In the genomic region with DNA sequence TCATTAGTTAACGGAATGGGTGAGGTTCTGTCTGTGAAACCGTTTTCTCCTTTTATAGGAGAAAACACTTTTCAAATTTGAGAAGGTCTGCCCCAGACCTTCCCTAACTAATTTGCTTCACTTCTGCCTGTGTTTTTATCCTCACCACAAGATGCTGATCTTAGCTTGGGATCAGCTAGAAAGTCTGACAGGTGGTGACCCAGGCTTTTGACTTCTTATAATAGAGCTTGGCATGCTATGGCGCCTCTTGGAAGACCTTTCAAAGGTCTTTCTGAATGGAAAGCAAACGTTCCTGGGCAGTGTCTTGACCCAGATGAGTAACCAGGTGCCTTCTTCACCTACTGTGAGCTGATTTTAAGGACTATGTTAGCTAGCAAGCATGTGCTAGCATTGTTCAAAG, we compare ENCODE assay signal across 1 cellular context.
TF ChIP-seq lines count a peak whose summit lies in the region.

No MANE protein-coding gene starts in this region.

TF ChIP-seq in HCT116, 20 proteins besides CTCF, POLR2A, EP300 and RAD21 (continued from another document):
- TF ChIP-seq, protein P1, sequence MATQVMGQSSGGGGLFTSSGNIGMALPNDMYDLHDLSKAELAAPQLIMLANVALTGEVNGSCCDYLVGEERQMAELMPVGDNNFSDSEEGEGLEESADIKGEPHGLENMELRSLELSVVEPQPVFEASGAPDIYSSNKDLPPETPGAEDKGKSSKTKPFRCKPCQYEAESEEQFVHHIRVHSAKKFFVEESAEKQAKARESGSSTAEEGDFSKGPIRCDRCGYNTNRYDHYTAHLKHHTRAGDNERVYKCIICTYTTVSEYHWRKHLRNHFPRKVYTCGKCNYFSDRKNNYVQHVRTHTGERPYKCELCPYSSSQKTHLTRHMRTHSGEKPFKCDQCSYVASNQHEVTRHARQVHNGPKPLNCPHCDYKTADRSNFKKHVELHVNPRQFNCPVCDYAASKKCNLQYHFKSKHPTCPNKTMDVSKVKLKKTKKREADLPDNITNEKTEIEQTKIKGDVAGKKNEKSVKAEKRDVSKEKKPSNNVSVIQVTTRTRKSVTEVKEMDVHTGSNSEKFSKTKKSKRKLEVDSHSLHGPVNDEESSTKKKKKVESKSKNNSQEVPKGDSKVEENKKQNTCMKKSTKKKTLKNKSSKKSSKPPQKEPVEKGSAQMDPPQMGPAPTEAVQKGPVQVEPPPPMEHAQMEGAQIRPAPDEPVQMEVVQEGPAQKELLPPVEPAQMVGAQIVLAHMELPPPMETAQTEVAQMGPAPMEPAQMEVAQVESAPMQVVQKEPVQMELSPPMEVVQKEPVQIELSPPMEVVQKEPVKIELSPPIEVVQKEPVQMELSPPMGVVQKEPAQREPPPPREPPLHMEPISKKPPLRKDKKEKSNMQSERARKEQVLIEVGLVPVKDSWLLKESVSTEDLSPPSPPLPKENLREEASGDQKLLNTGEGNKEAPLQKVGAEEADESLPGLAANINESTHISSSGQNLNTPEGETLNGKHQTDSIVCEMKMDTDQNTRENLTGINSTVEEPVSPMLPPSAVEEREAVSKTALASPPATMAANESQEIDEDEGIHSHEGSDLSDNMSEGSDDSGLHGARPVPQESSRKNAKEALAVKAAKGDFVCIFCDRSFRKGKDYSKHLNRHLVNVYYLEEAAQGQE (IDR thresholded peaks at IDR 0.05; ENCODE audit: low read depth): no peak
- TF ChIP-seq TCF7L2 (IDR thresholded peaks at IDR 0.05; ENCODE audit: borderline replicate concordance, extremely low read depth, insufficient read depth, insufficient read length) (no peak), SP1 (IDR thresholded peaks at IDR 0.05; ENCODE audit: low read depth) (no peak), ELF1 (IDR thresholded peaks at IDR 0.05; ENCODE audit: borderline replicate concordance, low read depth) (no peak), JUND (IDR thresholded peaks at IDR 0.05) (no peak), CEBPB (IDR thresholded peaks at IDR 0.05; ENCODE audit: low read depth) (no peak)
- TF ChIP-seq, protein P2, sequence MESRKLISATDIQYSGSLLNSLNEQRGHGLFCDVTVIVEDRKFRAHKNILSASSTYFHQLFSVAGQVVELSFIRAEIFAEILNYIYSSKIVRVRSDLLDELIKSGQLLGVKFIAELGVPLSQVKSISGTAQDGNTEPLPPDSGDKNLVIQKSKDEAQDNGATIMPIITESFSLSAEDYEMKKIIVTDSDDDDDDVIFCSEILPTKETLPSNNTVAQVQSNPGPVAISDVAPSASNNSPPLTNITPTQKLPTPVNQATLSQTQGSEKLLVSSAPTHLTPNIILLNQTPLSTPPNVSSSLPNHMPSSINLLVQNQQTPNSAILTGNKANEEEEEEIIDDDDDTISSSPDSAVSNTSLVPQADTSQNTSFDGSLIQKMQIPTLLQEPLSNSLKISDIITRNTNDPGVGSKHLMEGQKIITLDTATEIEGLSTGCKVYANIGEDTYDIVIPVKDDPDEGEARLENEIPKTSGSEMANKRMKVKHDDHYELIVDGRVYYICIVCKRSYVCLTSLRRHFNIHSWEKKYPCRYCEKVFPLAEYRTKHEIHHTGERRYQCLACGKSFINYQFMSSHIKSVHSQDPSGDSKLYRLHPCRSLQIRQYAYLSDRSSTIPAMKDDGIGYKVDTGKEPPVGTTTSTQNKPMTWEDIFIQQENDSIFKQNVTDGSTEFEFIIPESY (IDR thresholded peaks at IDR 0.05; ENCODE audit: extremely low read depth, insufficient replicate concordance, low read length): no peak
